In the genomic region with DNA sequence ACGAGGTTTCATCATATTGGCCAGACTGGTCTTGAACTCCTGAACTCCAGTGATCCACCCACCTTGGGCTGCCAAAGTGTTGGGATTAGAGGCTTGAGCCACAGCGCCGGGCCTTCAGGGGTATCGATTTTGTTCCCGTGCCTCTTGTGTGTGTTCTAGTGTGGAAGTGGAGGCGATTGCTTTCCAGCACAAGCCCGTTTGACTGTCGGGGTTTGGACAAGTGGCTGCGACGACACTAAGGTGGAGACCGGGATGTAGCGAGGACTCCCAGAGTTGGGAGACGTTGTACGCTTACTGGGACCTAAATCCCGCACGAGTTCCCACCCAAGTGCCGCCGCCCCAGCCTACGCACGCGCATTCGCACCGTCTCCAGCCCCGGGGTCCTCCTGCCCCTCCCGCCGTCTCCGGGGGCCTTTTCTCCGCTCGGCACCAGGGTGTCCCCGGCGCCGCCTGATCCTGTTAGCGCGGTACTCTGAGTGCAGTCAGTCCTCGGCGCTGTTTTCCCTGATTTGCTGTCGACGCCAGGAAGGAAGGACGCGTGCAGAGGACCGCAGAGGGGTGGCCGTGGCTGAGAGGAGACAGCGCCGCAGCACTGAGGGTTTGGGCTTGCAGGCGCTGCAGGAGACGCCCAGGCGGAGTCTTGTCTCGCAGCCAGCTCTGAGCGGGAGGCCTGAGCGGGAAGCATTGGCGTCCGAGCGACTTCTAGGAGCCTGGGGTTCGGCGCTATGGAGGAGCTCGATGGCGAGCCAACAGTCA, we compare ENCODE assay signal across 8 cellular contexts. TPM values are rescaled to one million over a fixed set of nuclear protein-coding genes. Genes with fewer than 3 reads are reported as not detected.
A peak's percentile ranks its signal among the peaks of the same experiment; 100 is the strongest.
DNase-seq lines count a peak whose midpoint lies in the region; ATAC-seq and TF ChIP-seq lines count a peak whose summit lies in the region.

A gene with protein sequence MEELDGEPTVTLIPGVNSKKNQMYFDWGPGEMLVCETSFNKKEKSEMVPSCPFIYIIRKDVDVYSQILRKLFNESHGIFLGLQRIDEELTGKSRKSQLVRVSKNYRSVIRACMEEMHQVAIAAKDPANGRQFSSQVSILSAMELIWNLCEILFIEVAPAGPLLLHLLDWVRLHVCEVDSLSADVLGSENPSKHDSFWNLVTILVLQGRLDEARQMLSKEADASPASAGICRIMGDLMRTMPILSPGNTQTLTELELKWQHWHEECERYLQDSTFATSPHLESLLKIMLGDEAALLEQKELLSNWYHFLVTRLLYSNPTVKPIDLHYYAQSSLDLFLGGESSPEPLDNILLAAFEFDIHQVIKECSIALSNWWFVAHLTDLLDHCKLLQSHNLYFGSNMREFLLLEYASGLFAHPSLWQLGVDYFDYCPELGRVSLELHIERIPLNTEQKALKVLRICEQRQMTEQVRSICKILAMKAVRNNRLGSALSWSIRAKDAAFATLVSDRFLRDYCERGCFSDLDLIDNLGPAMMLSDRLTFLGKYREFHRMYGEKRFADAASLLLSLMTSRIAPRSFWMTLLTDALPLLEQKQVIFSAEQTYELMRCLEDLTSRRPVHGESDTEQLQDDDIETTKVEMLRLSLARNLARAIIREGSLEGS (plus strand): TSS at position 643 of the 756 bp plus-strand sequence. CDS start 83 bp downstream, at position 726.

- peak within 1 kb of the TSS; percentile 89 for H2AFZ ChIP-seq in fibroblast of lung (ENCODE audit: low read length)

- H3K36me3 ChIP-seq in fibroblast of lung (ENCODE audit: control insufficient read depth, insufficient read depth, low read length), result no peaks in the 10 kb centered on the region
- peaks cover 0 to 31% (median 0%) of the 10 kb centered on the region in 3 experiments for H3K36me3 ChIP-seq in naive thymus-derived CD4-positive, alpha-beta T cell (ENCODE audit: control insufficient read depth in 2 of 3, insufficient read depth in 3 of 3, low read length in 3 of 3)

- H3K36me3 Mint-ChIP-seq in naive thymus-derived CD4-positive, alpha-beta T cell, result peaks cover 4 to 10% (median 5%) of the 10 kb centered on the region in 5 donors
- peaks cover 6% of the 10 kb centered on the region for H3K36me3 Mint-ChIP-seq in stimulated activated memory B cell treated with anti-CD40 and anti-IgM and Interleukin-4, amounts not matched to agents 10 μg/mL and 1 μg/mL and 100 μg/mL, for 72 hours

- ATAC-seq in GM21737 (IDR thresholded peaks at IDR 0.05; ENCODE audit: unreplicated experiment), result peak; percentile 78
- peak; percentile 96 for ATAC-seq in naive thymus-derived CD4-positive, alpha-beta T cell
- ATAC-seq in stimulated activated memory B cell treated with anti-CD40 and anti-IgM and Interleukin-4, amounts not matched to agents 10 μg/mL and 1 μg/mL and 100 μg/mL, for 72 hours, result peak; percentile 90

- peaks cover 12 to 47% (median 26%) of the 10 kb centered on the region in 7 donors for H3K4me1 Mint-ChIP-seq in naive thymus-derived CD4-positive, alpha-beta T cell
- peaks cover 27% of the 10 kb centered on the region for H3K4me1 Mint-ChIP-seq in stimulated activated memory B cell treated with anti-CD40 and anti-IgM and Interleukin-4, amounts not matched to agents 10 μg/mL and 1 μg/mL and 100 μg/mL, for 72 hours

- H3K4me1 ChIP-seq in fibroblast of lung (ENCODE audit: control insufficient read depth, extremely low read depth, insufficient read depth, low read length), result no peaks in the 10 kb centered on the region
- H3K4me1 ChIP-seq in naive thymus-derived CD4-positive, alpha-beta T cell (ENCODE audit: control insufficient read depth in 2 of 2, insufficient read depth in 2 of 2, low read length in 2 of 2), result peaks cover 0 to 5% of the 10 kb centered on the region in 2 donors

- peak within 1 kb of the TSS; percentile 91 to 98 (median 96) for H3K4me3 Mint-ChIP-seq in naive thymus-derived CD4-positive, alpha-beta T cell
- peak within 1 kb of the TSS; percentile 96 for H3K4me3 Mint-ChIP-seq in stimulated activated memory B cell treated with anti-CD40 and anti-IgM and Interleukin-4, amounts not matched to agents 10 μg/mL and 1 μg/mL and 100 μg/mL, for 72 hours

- POLR2A ChIA-PET in naive thymus-derived CD4-positive, alpha-beta T cell (lab: Charles Lee), result interaction anchor here (0.5 to 2.3 kb wide), 13 partner anchors 17 to 332 kb away, joined by 3 to 14 read pairs (median 3); a partner anchor contains a TSS

- peak within 1 kb of the TSS; percentile 99 for H3K27ac ChIP-seq in fibroblast of lung (ENCODE audit: insufficient read depth, low read length)
- H3K27ac ChIP-seq in naive thymus-derived CD4-positive, alpha-beta T cell (ENCODE audit: low read depth, low read length), result peak within 1 kb of the TSS; percentile 95

- no peaks in the 10 kb centered on the region for H3K27me3 ChIP-seq in fibroblast of lung (ENCODE audit: control insufficient read depth, insufficient read depth, low read length)
- H3K27me3 ChIP-seq in naive thymus-derived CD4-positive, alpha-beta T cell (ENCODE audit: control insufficient read depth in 2 of 2, insufficient read depth in 2 of 2, low read length in 2 of 2), result no peaks in the 10 kb centered on the region

- H3K9me3 ChIP-seq in fibroblast of lung (ENCODE audit: control insufficient read depth, insufficient read depth, low read depth, low read length), result no peaks in the 10 kb centered on the region
- no peaks in the 10 kb centered on the region for H3K9me3 ChIP-seq in naive thymus-derived CD4-positive, alpha-beta T cell (ENCODE audit: control insufficient read depth in 2 of 3, low read length in 3 of 3)

- peak within 1 kb of the TSS; percentile 100 for H3K9ac ChIP-seq in fibroblast of lung (ENCODE audit: insufficient read depth, low read length)

- H3K4me3 ChIP-seq in LNCaP clone FGC (ENCODE audit: low read depth, low read length) (peak within 1 kb of the TSS; percentile 86), fibroblast of lung (replicated peaks in 1 of 4; ENCODE audit: control extremely low read depth in 1 of 4, insufficient read depth in 1 of 4, low read depth in 3 of 4, low read length in 4 of 4) (peak within 1 kb of the TSS; percentile 91 to 100 (median 98))
- H3K4me3 ChIP-seq in naive thymus-derived CD4-positive, alpha-beta T cell (ENCODE audit: low read length), result peak within 1 kb of the TSS; percentile 82

- H3K79me2 ChIP-seq in fibroblast of lung (ENCODE audit: control insufficient read depth, insufficient read depth, low read length), result peaks cover 33% of the 10 kb centered on the region

- no peaks in the 10 kb centered on the region for H4K20me1 ChIP-seq in fibroblast of lung (ENCODE audit: control insufficient read depth, extremely low read depth, insufficient read depth, low read length)

- peak within 1 kb of the TSS; percentile 71 for H3K4me2 ChIP-seq in fibroblast of lung (ENCODE audit: extremely low read depth, insufficient read depth, low read length)

- H3K27ac Mint-ChIP-seq in naive thymus-derived CD4-positive, alpha-beta T cell, result peak within 1 kb of the TSS; percentile 94 to 100 (median 99)
- peak within 1 kb of the TSS; percentile 98 for H3K27ac Mint-ChIP-seq in stimulated activated memory B cell treated with anti-CD40 and anti-IgM and Interleukin-4, amounts not matched to agents 10 μg/mL and 1 μg/mL and 100 μg/mL, for 72 hours

- intact Hi-C loops in naive thymus-derived CD4-positive, alpha-beta T cell (cut with micrococcal nuclease), result loop anchor here (1.0 kb wide), 5 partner anchors 22 to 200 kb away; a partner anchor contains a TSS

- peaks cover 0 to 2% (median 0%) of the 10 kb centered on the region in 11 donors for H3K9me3 Mint-ChIP-seq in naive thymus-derived CD4-positive, alpha-beta T cell
- H3K9me3 Mint-ChIP-seq in stimulated activated memory B cell treated with anti-CD40 and anti-IgM and Interleukin-4, amounts not matched to agents 10 μg/mL and 1 μg/mL and 100 μg/mL, for 72 hours, result no peaks in the 10 kb centered on the region

- TF ChIP-seq CTCF in LNCaP clone FGC (IDR thresholded peaks at IDR 0.05; ENCODE audit: control insufficient read depth, extremely low read depth, insufficient read depth) (no peak), fibroblast of lung (conservative IDR thresholded peaks at IDR 0.05 in 1 of 2, IDR thresholded peaks at IDR 0.05 in 1 of 2; ENCODE audit: low read depth in 1 of 2, low read length in 2 of 2) (no peak)

- DNase-seq in DMS 273 treated with DMSO at 0.1 percent for 48 hours (lab: John Stamatoyannopoulos, UW) (peak; percentile 86), LNCaP clone FGC (ENCODE audit: low read depth) (peak; percentile 85), RPMI8226 (peak; percentile 93), fibroblast of lung (ENCODE audit: low read depth in 2 of 2) (peak; percentile 89 to 94)
- DNase-seq in activated T-helper 1 cell treated with anti-CD3 and anti-CD28 coated beads, Interleukin-2, amount 50 U/mL, for 16 hours (ENCODE audit: low read depth in 1 of 2, low spot score in 1 of 2), result peak; percentile 88
- DNase-seq in naive thymus-derived CD4-positive, alpha-beta T cell, result peak; percentile 87 to 97 (median 93)

- no peaks in the 10 kb centered on the region for H3K27me3 Mint-ChIP-seq in naive thymus-derived CD4-positive, alpha-beta T cell
- H3K27me3 Mint-ChIP-seq in stimulated activated memory B cell treated with anti-CD40 and anti-IgM and Interleukin-4, amounts not matched to agents 10 μg/mL and 1 μg/mL and 100 μg/mL, for 72 hours, result no peaks in the 10 kb centered on the region

- CTCF ChIA-PET in naive thymus-derived CD4-positive, alpha-beta T cell (lab: Charles Lee), result interaction anchor here (0.7 to 7.5 kb wide), 5 partner anchors 17 to 132 kb away, joined by 3 to 136 read pairs (median 3); a partner anchor contains a TSS

RNA-seq across cellular contexts. Expression of the gene that starts here (rescaled TPM):
- total RNA-seq in fibroblast of lung, result 18.5 and 21.3 TPM in 2 replicates
- 29.6 and 49.1 TPM in 2 replicates for polyA plus RNA-seq in fibroblast of lung
- polyA plus RNA-seq in fibroblast of lung (2012), result 30.5 and 52.4 TPM in 2 replicates
- polyA minus RNA-seq in fibroblast of lung (ENCODE audit: low replicate concordance), result 59.7 and 76.3 TPM in 2 replicates
- total RNA-seq in naive thymus-derived CD4-positive, alpha-beta T cell, result 100 to 1,000 TPM in 2 of 5 experiments, 10 to 100 TPM in 3; 96.3 to 143 (median 99.2) TPM
- polyA plus RNA-seq in naive thymus-derived CD4-positive, alpha-beta T cell, result 10 to 100 TPM; 21.0 to 57.3 TPM

Comparison
In these comparisons a context has a peak if more than half of its experiments do, and no peak if none do; other contexts are left out.
1. Peak in every context shown above with its lines: DNase-seq, ATAC-seq, H3K4me3 ChIP-seq and H3K27ac ChIP-seq.